ENCODE assay signal across 10 cellular contexts in the genomic region with DNA sequence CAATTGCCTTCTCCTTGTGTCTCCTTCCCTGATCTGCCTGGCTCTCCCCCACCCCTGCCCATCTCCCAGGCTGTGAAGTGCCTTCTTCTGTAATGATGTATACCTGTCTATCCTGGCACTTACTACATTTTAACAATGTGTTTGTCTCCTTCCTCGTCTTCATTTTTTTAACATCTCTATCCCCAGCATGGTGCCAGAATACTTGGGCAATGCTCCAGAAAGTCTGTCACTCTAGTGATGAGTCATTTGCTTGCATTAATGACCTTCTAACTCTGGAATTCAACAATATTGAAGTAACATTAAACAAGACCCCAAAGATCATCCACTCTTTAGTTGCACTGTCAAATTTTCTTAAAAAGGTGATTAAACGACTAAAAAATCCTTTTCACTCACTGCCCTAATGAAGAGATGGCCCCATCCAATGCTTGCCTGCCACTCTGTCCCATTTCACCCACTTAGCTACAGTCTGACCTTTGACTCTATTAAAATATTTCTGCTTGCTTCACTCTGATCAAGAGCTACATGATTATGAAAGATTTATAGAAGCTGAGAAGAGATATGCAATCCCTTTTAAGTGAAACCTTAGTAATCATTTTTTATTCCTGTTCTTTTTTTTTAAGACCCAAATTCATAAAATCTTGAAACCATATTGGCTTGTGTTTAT. TPM values are rescaled to one million over a fixed set of nuclear protein-coding genes. Genes with fewer than 3 reads are reported as not detected.
DNase-seq lines count a peak whose midpoint lies in the region; ATAC-seq and TF ChIP-seq lines count a peak whose summit lies in the region.
"Had no signal": no experiment of that assay in that cellular context is flagged by ENCODE, and none has a peak within 500 bp of the region (broad histone marks: within the 10 kb centered on the region; RNA-seq: fewer than 3 reads in every experiment).

No MANE protein-coding gene starts in this region.

- no peak overlapping the region for H3K4me3 Mint-ChIP-seq in mesothelial cell of epicardium
- H3K4me3 Mint-ChIP-seq: naive B cell had no signal

- H3K9me3 Mint-ChIP-seq in mesothelial cell of epicardium, result no peaks in the 10 kb centered on the region
- H3K9me3 Mint-ChIP-seq: naive B cell had no signal

- no peaks in the 10 kb centered on the region for H3K27me3 Mint-ChIP-seq in mesothelial cell of epicardium (ENCODE audit: low read depth)

- ATAC-seq in GM18873 (IDR thresholded peaks at IDR 0.05; ENCODE audit: low FRiP score, unreplicated experiment), result no peak
- ATAC-seq in HG02642 (IDR thresholded peaks at IDR 0.05; ENCODE audit: poor library complexity, unreplicated experiment), result no peak

- TF ChIP-seq CTCF in mesothelial cell of epicardium (IDR thresholded peaks at IDR 0.05; ENCODE audit: unreplicated experiment), result no peak

- DNase-seq in ELR (ENCODE audit: low read depth) (peak; percentile 90), NCI-H2171 treated with DMSO at 0.1 percent for 48 hours (lab: John Stamatoyannopoulos, UW) (peak; percentile 78), dedifferentiated amniotic fluid mesenchymal stem cell (ENCODE audit: extremely low spot score) (peak; percentile 26), mesothelial cell of epicardium (ENCODE audit: low spot score in 2 of 2, unreplicated experiment in 2 of 2) (no peak)
- DNase-seq in stimulated activated CD8-positive, alpha-beta memory T cell treated with anti-CD3 and anti-CD28 coated beads, Interleukin-4, amount 100 ng/mL, for 48 hours, result no peak
- no peak for DNase-seq in activated effector memory CD4-positive, alpha-beta T cell treated with anti-CD3 and anti-CD28 coated beads, Interleukin-2, amount 50 U/mL, for 16 hours
- DNase-seq: naive B cell, NCI-H1105 treated with DMSO at 0.1 percent for 48 hours had no signal

- H3K36me3 Mint-ChIP-seq in mesothelial cell of epicardium, result peaks cover 2% of the 10 kb centered on the region

- peak overlapping the region; percentile 40 for H3K27ac Mint-ChIP-seq in mesothelial cell of epicardium
- H3K27ac Mint-ChIP-seq: naive B cell had no signal

- peaks cover 11% of the 10 kb centered on the region for H3K4me1 Mint-ChIP-seq in mesothelial cell of epicardium
- H3K4me1 Mint-ChIP-seq: naive B cell had no signal

RNA-seq across cellular contexts. Expression of a gene that starts 7.7 kb away (rescaled TPM):
- 4.4 to 5.2 TPM (median 4.5 TPM) in 3 replicates for total RNA-seq in mesothelial cell of epicardium

Comparison
In these comparisons a context has a peak if more than half of its experiments do, and no peak if none do; other contexts are left out.
1. DNase-seq: peak in ELR (single experiment), NCI-H2171 treated with DMSO at 0.1 percent for 48 hours (single experiment) and dedifferentiated amniotic fluid mesenchymal stem cell (single experiment); none in mesothelial cell of epicardium (0 of 2), stimulated activated CD8-positive, alpha-beta memory T cell treated with anti-CD3 and anti-CD28 coated beads, Interleukin-4, amount 100 ng/mL, for 48 hours (single experiment) and activated effector memory CD4-positive, alpha-beta T cell treated with anti-CD3 and anti-CD28 coated beads, Interleukin-2, amount 50 U/mL, for 16 hours (single experiment).